In genomic region chr15:65695073-65695472, GRCh38 we compare ENCODE assay signal across 18 cellular contexts.
DNase-seq lines count a peak whose midpoint lies in the region; ATAC-seq and TF ChIP-seq lines count a peak whose summit lies in the region.
"Had no signal": no experiment of that assay in that cellular context is flagged by ENCODE, and none has a peak within 500 bp of the region (broad histone marks: within the 10 kb centered on the region; RNA-seq: fewer than 3 reads in every experiment).

No MANE protein-coding gene starts in this region.

- no peaks in the 10 kb centered on the region for H3K9me3 Mint-ChIP-seq in activated CD4-positive, alpha-beta memory T cell treated with anti-CD3 and anti-CD28 coated beads for 36 hours
- H3K9me3 Mint-ChIP-seq: CD8-positive, alpha-beta T cell; HFFc6; IgD-negative memory B cell had no signal

- DNase-seq in cardiac muscle cell (ENCODE audit: low read depth in 1 of 2, low spot score in 1 of 2) (peak; percentile 2 to 24), Right ventricle myocardium inferior (ENCODE audit: missing footprints) (no peak), adrenal gland (peak in 1 of 7 donors; percentile 23), mesenchymal stem cell (peak; percentile 30), midbrain (lab: John Stamatoyannopoulos, UW) (no peak), NCI-H748 (lab: John Stamatoyannopoulos, UW; ENCODE audit: unreplicated experiment) (no peak)
- no peak for DNase-seq in activated CD4-positive, alpha-beta memory T cell treated with anti-CD3 and anti-CD28 coated beads for 36 hours
- DNase-seq: 8988T; CD8-positive, alpha-beta T cell; DMS 273 treated with DMSO at 0.1 percent for 48 hours; DMS53; GOT3; H7; HFFc6 had no signal

- peak overlapping the region; percentile 59 for H3K27ac ChIP-seq in cardiac muscle cell
- peak overlapping the region in 3 of 5 donors; percentile 0 to 23 (median 22) for H3K27ac ChIP-seq in adrenal gland
- H3K27ac ChIP-seq in mesenchymal stem cell (ENCODE audit: low read length, poor library complexity, severe bottlenecking): no peak overlapping the region
- H3K27ac ChIP-seq: BLaER1 treated with 17β-estradiol and CSF1 and Interleukin-3, amounts not matched to agents 10 nM and 100 nM had no signal

- H3K36me3 ChIP-seq in cardiac muscle cell (peaks cover 14% of the 10 kb centered on the region), adrenal gland (replicated peaks in 1 of 2) (peaks cover 0 to 26% of the 10 kb centered on the region in 2 donors), mesenchymal stem cell (ENCODE audit: control insufficient read depth in 1 of 2, insufficient read depth in 2 of 2, low read depth in 1 of 2, low read length in 2 of 2) (peaks cover 0 to 40% of the 10 kb centered on the region in 2 experiments)

- H3K9me3 ChIP-seq in cardiac muscle cell (ENCODE audit: low read depth): no peaks in the 10 kb centered on the region
- H3K9me3 ChIP-seq in adrenal gland (replicated peaks in 1 of 3): no peaks in the 10 kb centered on the region
- H3K9me3 ChIP-seq in mesenchymal stem cell (ENCODE audit: control insufficient read depth, low read length): no peaks in the 10 kb centered on the region
- H3K9me3 ChIP-seq: BLaER1 treated with 17β-estradiol and CSF1 and Interleukin-3, amounts not matched to agents 10 nM and 100 nM had no signal

- H3K9ac ChIP-seq in mesenchymal stem cell (ENCODE audit: low read length): no peak overlapping the region
- H3K9ac ChIP-seq: BLaER1 treated with 17β-estradiol and CSF1 and Interleukin-3, amounts not matched to agents 10 nM and 100 nM had no signal

- H3K4me3 Mint-ChIP-seq in activated CD4-positive, alpha-beta memory T cell treated with anti-CD3 and anti-CD28 coated beads for 36 hours: no peak overlapping the region
- H3K4me3 Mint-ChIP-seq: B cell; CD8-positive, alpha-beta T cell; HFFc6; IgD-negative memory B cell had no signal

- H3K27me3 ChIP-seq in cardiac muscle cell (no peaks in the 10 kb centered on the region), adrenal gland (no peaks in the 10 kb centered on the region), mesenchymal stem cell (ENCODE audit: control insufficient read depth in 1 of 2, insufficient read depth in 1 of 2, low read length in 2 of 2) (no peaks in the 10 kb centered on the region)
- H3K27me3 ChIP-seq: BLaER1 treated with 17β-estradiol and CSF1 and Interleukin-3, amounts not matched to agents 10 nM and 100 nM had no signal

- H2AFZ ChIP-seq in mesenchymal stem cell (ENCODE audit: low read depth, low read length): no peak overlapping the region

- no peak overlapping the region for H2BK12ac ChIP-seq in mesenchymal stem cell (ENCODE audit: low read length in 2 of 2)

- H3K4ac ChIP-seq in mesenchymal stem cell (ENCODE audit: low read depth in 1 of 2, low read length in 2 of 2): no peak overlapping the region

- no peak overlapping the region for H2BK120ac ChIP-seq in mesenchymal stem cell (ENCODE audit: low read depth, low read length)

- no peak overlapping the region for H3K27ac Mint-ChIP-seq in activated CD4-positive, alpha-beta memory T cell treated with anti-CD3 and anti-CD28 coated beads for 36 hours
- H3K27ac Mint-ChIP-seq: B cell; CD8-positive, alpha-beta T cell; HFFc6; IgD-negative memory B cell had no signal

- WGBS in adrenal gland, 4 donors: 53 to 61% (median 56%) methylated on average over 2 of the region's 2 CpGs
- 88% methylated on average over 1 of the region's 2 CpGs for WGBS in mesenchymal stem cell

- H3K18ac ChIP-seq in mesenchymal stem cell (ENCODE audit: low read depth in 1 of 2, low read length in 2 of 2): no peak overlapping the region

- CTCF ChIA-PET in activated CD4-positive, alpha-beta memory T cell treated with anti-CD3 and anti-CD28 coated beads for 36 hours (lab: Charles Lee): no interaction called here

- no peak overlapping the region for H2AK5ac ChIP-seq in mesenchymal stem cell (ENCODE audit: low read length, severe bottlenecking)

- H3K4me1 Mint-ChIP-seq in activated CD4-positive, alpha-beta memory T cell treated with anti-CD3 and anti-CD28 coated beads for 36 hours (ENCODE audit: low read depth): no peaks in the 10 kb centered on the region
- H3K4me1 Mint-ChIP-seq: B cell had no signal

- H2BK15ac ChIP-seq in mesenchymal stem cell (ENCODE audit: low read depth, poor library complexity, severe bottlenecking): no peak overlapping the region

- no peak overlapping the region for H3K14ac ChIP-seq in mesenchymal stem cell (ENCODE audit: low read length in 2 of 2)

- H2BK5ac ChIP-seq in mesenchymal stem cell (ENCODE audit: low read depth, low read length, poor library complexity, severe bottlenecking): no peak overlapping the region

- H3K36me3 Mint-ChIP-seq in activated CD4-positive, alpha-beta memory T cell treated with anti-CD3 and anti-CD28 coated beads for 36 hours: peaks cover 37% of the 10 kb centered on the region

- H3K4me1 ChIP-seq in cardiac muscle cell (ENCODE audit: low read depth) (peaks cover 8% of the 10 kb centered on the region), adrenal gland (replicated peaks in 1 of 2) (peaks cover 4 to 22% of the 10 kb centered on the region in 2 donors), mesenchymal stem cell (ENCODE audit: control insufficient read depth, insufficient read depth, low read depth, low read length) (no peaks in the 10 kb centered on the region)

- no peak for ATAC-seq in Right ventricle myocardium inferior
- ATAC-seq: CD8-positive, alpha-beta T cell; HCT116 had no signal

- no peak overlapping the region for H3K23ac ChIP-seq in mesenchymal stem cell (ENCODE audit: low read length in 2 of 2)

- H4K91ac ChIP-seq in mesenchymal stem cell (ENCODE audit: low read length): no peak overlapping the region

- TF ChIP-seq POLR2A in adrenal gland (IDR thresholded peaks at IDR 0.05): no peak

- H3K4me3 ChIP-seq in cardiac muscle cell: no peak overlapping the region
- no peak overlapping the region for H3K4me3 ChIP-seq in adrenal gland
- no peak overlapping the region for H3K4me3 ChIP-seq in mesenchymal stem cell (ENCODE audit: insufficient read depth in 1 of 2, low read depth in 1 of 2, low read length in 2 of 2)
- H3K4me3 ChIP-seq: BLaER1 treated with 17β-estradiol and CSF1 and Interleukin-3, amounts not matched to agents 10 nM and 100 nM had no signal

- no peaks in the 10 kb centered on the region for H3K27me3 Mint-ChIP-seq in activated CD4-positive, alpha-beta memory T cell treated with anti-CD3 and anti-CD28 coated beads for 36 hours
- H3K27me3 Mint-ChIP-seq: B cell, IgD-negative memory B cell had no signal

- POLR2A ChIA-PET in activated CD4-positive, alpha-beta memory T cell treated with anti-CD3 and anti-CD28 coated beads for 36 hours (lab: Charles Lee): no interaction called here

- no peak overlapping the region for H3K4me2 ChIP-seq in mesenchymal stem cell (ENCODE audit: low read length, poor library complexity, severe bottlenecking)
- H3K4me2 ChIP-seq: BLaER1 treated with 17β-estradiol and CSF1 and Interleukin-3, amounts not matched to agents 10 nM and 100 nM had no signal

- no peaks in the 10 kb centered on the region for H3K79me1 ChIP-seq in mesenchymal stem cell (replicated peaks; ENCODE audit: low read length, poor library complexity, severe bottlenecking)

- intact Hi-C loops in Right ventricle myocardium inferior (cut with DNase I) (no loop called here), adrenal gland (cut with DNase I) (no loop called here)
- intact Hi-C loops in activated CD4-positive, alpha-beta memory T cell treated with anti-CD3 and anti-CD28 coated beads for 36 hours (cut with micrococcal nuclease): no loop called here

- H4K8ac ChIP-seq in mesenchymal stem cell (ENCODE audit: low read length): no peak overlapping the region

- no peak for TF ChIP-seq CTCF in cardiac muscle cell (IDR thresholded peaks at IDR 0.05; ENCODE audit: low read depth, low read length)
- no peak for TF ChIP-seq CTCF in adrenal gland (IDR thresholded peaks at IDR 0.05)

Comparison
In these comparisons a context has a peak if more than half of its experiments do, and no peak if none do; other contexts are left out.
1. DNase-seq: peak in cardiac muscle cell (2 of 2) and mesenchymal stem cell (single experiment); none in Right ventricle myocardium inferior (single experiment), midbrain (single experiment), activated CD4-positive, alpha-beta memory T cell treated with anti-CD3 and anti-CD28 coated beads for 36 hours (single experiment) and NCI-H748 (single experiment).